In the genomic region with DNA sequence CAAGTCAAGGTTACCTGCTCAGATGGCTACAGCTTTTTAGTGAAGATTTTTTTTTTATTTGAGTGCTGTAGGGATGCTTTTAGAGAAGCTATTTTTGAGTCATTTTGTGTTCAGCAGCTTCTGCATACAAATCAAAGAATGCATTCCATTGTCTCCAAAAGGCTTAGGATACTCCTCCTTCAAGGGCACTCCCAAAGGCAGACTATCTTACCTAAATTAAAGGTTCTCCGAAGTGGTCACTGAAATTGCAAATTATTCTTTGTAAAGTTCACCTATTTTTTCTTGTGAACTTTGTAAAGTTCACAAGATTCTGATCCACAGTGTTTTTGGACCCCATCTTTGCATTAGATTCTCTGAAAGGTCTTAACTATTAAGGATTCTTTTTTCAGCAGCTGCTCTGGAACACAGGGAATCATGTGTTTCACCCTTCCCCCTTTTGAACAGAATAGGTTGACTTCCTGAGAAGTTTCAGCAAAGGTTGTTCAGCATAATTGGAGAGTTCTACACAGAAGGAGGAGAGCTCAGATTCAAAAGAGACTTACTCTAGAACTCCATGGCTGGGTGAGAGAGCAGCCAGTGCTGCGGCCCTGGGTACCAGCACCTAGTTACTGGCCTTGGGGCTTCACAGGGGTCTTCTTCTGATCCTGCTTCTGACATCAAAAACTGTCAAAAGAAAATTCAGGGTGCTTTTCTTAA, we compare ENCODE assay signal across 9 cellular contexts. TPM values are rescaled to one million over a fixed set of nuclear protein-coding genes. Genes with fewer than 3 reads are reported as not detected.
A peak's percentile ranks its signal among the peaks of the same experiment; 100 is the strongest.
DNase-seq lines count a peak whose midpoint lies in the region; ATAC-seq, FAIRE-seq and TF ChIP-seq lines count a peak whose summit lies in the region.
"Had no signal": no experiment of that assay in that cellular context is flagged by ENCODE, and none has a peak within 500 bp of the region (broad histone marks: within the 10 kb centered on the region; RNA-seq: fewer than 3 reads in every experiment).

No MANE protein-coding gene starts in this region.

- peak overlapping the region; percentile 53 for H3K4me3 Mint-ChIP-seq in activated CD8-positive, alpha-beta T cell treated with anti-CD3 and anti-CD28 coated beads for 36 hours

- POLR2A ChIA-PET in activated CD8-positive, alpha-beta T cell treated with anti-CD3 and anti-CD28 coated beads for 36 hours (lab: Charles Lee): interaction anchor here (1.0 to 4.1 kb wide), 3 partner anchors 14 to 114 kb away, joined by 5 to 25 read pairs (median 5); a partner anchor contains a TSS

- peaks cover 39% of the 10 kb centered on the region for H3K36me3 Mint-ChIP-seq in activated CD8-positive, alpha-beta T cell treated with anti-CD3 and anti-CD28 coated beads for 36 hours (ENCODE audit: low read depth)

- no peaks in the 10 kb centered on the region for H3K27me3 ChIP-seq in keratinocyte (ENCODE audit: control insufficient read depth, extremely low read depth, insufficient read depth, low read length)

- peak overlapping the region in 2 of 3 experiments; percentile 24 to 46 for H3K4me3 ChIP-seq in keratinocyte (ENCODE audit: control insufficient read depth in 2 of 3, extremely low read depth in 1 of 3, insufficient read depth in 2 of 3, low read depth in 1 of 3, low read length in 3 of 3)

- no peaks in the 10 kb centered on the region for H3K9me1 ChIP-seq in keratinocyte (ENCODE audit: control insufficient read depth, extremely low read depth, insufficient read depth, low read length)

- peak overlapping the region; percentile 62 for H3K4me2 ChIP-seq in keratinocyte (ENCODE audit: control insufficient read depth, extremely low read depth, insufficient read depth, low read depth, low read length)

- peak; percentile 73 for FAIRE-seq in keratinocyte (lab: Jason Lieb, UNC)

- TF ChIP-seq CTCF in activated CD8-positive, alpha-beta T cell treated with anti-CD3 and anti-CD28 coated beads for 36 hours (IDR thresholded peaks at IDR 0.05): no peak
- TF ChIP-seq CTCF in keratinocyte (optimal IDR thresholded peaks at IDR 0.05 in 1 of 3, IDR thresholded peaks at IDR 0.05 in 1 of 3, conservative IDR thresholded peaks at IDR 0.05 in 1 of 3; ENCODE audit: extremely low read depth in 1 of 3, insufficient read depth in 2 of 3, low read length in 3 of 3): no peak

- peaks cover 1% of the 10 kb centered on the region for H3K9me3 Mint-ChIP-seq in activated CD8-positive, alpha-beta T cell treated with anti-CD3 and anti-CD28 coated beads for 36 hours

- ATAC-seq in Right ventricle myocardium superior (ENCODE audit: poor library complexity): peak; percentile 48
- no peak for ATAC-seq in Right ventricle myocardium inferior
- ATAC-seq in activated CD8-positive, alpha-beta T cell treated with anti-CD3 and anti-CD28 coated beads for 36 hours: peak; percentile 26
- ATAC-seq in GM19455 (IDR thresholded peaks at IDR 0.05; ENCODE audit: unreplicated experiment): no peak

- no peaks in the 10 kb centered on the region for H3K27me3 Mint-ChIP-seq in activated CD8-positive, alpha-beta T cell treated with anti-CD3 and anti-CD28 coated beads for 36 hours

- H3K4me1 ChIP-seq in keratinocyte (ENCODE audit: control insufficient read depth, extremely low read depth, insufficient read depth, low read length): peaks cover 35% of the 10 kb centered on the region

- peak overlapping the region; percentile 71 for H3K27ac Mint-ChIP-seq in activated CD8-positive, alpha-beta T cell treated with anti-CD3 and anti-CD28 coated beads for 36 hours

- H3K27ac ChIP-seq in keratinocyte (ENCODE audit: control insufficient read depth, insufficient read depth, low read length): peak overlapping the region; percentile 85

- H3K9ac ChIP-seq in keratinocyte (ENCODE audit: control insufficient read depth, extremely low read depth, insufficient read depth, low read length): peak overlapping the region; percentile 66

- CTCF ChIA-PET in activated CD8-positive, alpha-beta T cell treated with anti-CD3 and anti-CD28 coated beads for 36 hours (lab: Charles Lee): interaction anchor here (0.8 to 1.8 kb wide), 8 partner anchors 13 to 175 kb away, joined by 3 to 8 read pairs (median 3); no protein-coding TSS in a partner anchor

- DNase-seq in Right ventricle myocardium superior (no peak), Right ventricle myocardium inferior (ENCODE audit: missing footprints) (no peak), keratinocyte (ENCODE audit: low read depth, low spot score) (no peak), NCI-H2196 (lab: John Stamatoyannopoulos, UW; ENCODE audit: unreplicated experiment) (no peak), NCI-H1092 (lab: John Stamatoyannopoulos, UW) (no peak), NCI-H128 (lab: John Stamatoyannopoulos, UW; ENCODE audit: unreplicated experiment) (no peak)
- DNase-seq in activated CD8-positive, alpha-beta T cell treated with anti-CD3 and anti-CD28 coated beads for 36 hours: no peak

- H3K9me3 ChIP-seq in keratinocyte (ENCODE audit: control insufficient read depth, low read depth, low read length): no peaks in the 10 kb centered on the region

- dilution Hi-C loops in keratinocyte (cut with MboI; ENCODE audit: extremely low pct_ligation_motif_present, low sequenced_read_pairs): no loop called here

- intact Hi-C loops in Right ventricle myocardium superior (cut with DNase I) (no loop called here), Right ventricle myocardium inferior (cut with DNase I) (no loop called here)
- intact Hi-C loops in activated CD8-positive, alpha-beta T cell treated with anti-CD3 and anti-CD28 coated beads for 36 hours (cut with micrococcal nuclease): no loop called here

- peaks cover 15 to 24% of the 10 kb centered on the region in 2 experiments for H3K36me3 ChIP-seq in keratinocyte (ENCODE audit: control insufficient read depth in 2 of 2, extremely low read depth in 1 of 2, insufficient read depth in 2 of 2, low read length in 2 of 2)

- no peaks in the 10 kb centered on the region for H4K20me1 ChIP-seq in keratinocyte (ENCODE audit: control insufficient read depth, extremely low read depth, insufficient read depth, low read length)

- H3K4me1 Mint-ChIP-seq in activated CD8-positive, alpha-beta T cell treated with anti-CD3 and anti-CD28 coated beads for 36 hours (ENCODE audit: low read depth): peaks cover 39% of the 10 kb centered on the region

- H2AFZ ChIP-seq in keratinocyte (ENCODE audit: control insufficient read depth, low read length): no peak overlapping the region

- peaks cover 34% of the 10 kb centered on the region for H3K79me2 ChIP-seq in keratinocyte (ENCODE audit: control insufficient read depth, insufficient read depth, low read length)

RNA-seq across cellular contexts. Expression of a gene that starts 14.5 kb away (rescaled TPM):
- 25.6 TPM for total RNA-seq in Right ventricle myocardium superior
- total RNA-seq in Right ventricle myocardium inferior: 26.2 TPM
- 10 to 100 TPM; 25.3 to 28.3 TPM for total RNA-seq in activated CD8-positive, alpha-beta T cell treated with anti-CD3 and anti-CD28 coated beads for 36 hours
- 32.1 to 51.3 TPM (median 46.6 TPM) in 3 replicates for polyA plus RNA-seq in keratinocyte
- 73.0 TPM for polyA plus RNA-seq in keratinocyte (2011; ENCODE audit: low read depth)
- 25.9 and 51.5 TPM in 2 replicates for polyA plus RNA-seq in keratinocyte (2011; cell fraction: cytosol; rRNA removed)
- polyA plus RNA-seq in keratinocyte (2011; cell fraction: nucleus; rRNA removed): 59.3 and 81.4 TPM in 2 replicates
- polyA plus RNA-seq in keratinocyte (2012; ENCODE audit: low replicate concordance): 24.0 and 55.6 TPM in 2 replicates
- 14.5 to 68.6 TPM (median 67.0 TPM) in 3 replicates for polyA minus RNA-seq in keratinocyte
- polyA minus RNA-seq in keratinocyte (2011; cell fraction: cytosol; rRNA and poly(A)+ RNA removed): 26.7 TPM
- polyA minus RNA-seq in keratinocyte (2011; cell fraction: nucleus; rRNA and poly(A)+ RNA removed): 60.5 and 97.9 TPM in 2 replicates

RNA-seq across cellular contexts. Expression of a gene that starts 55.4 kb away (rescaled TPM):
- 0.67 TPM for total RNA-seq in Right ventricle myocardium superior
- total RNA-seq in Right ventricle myocardium inferior: 0.51 TPM
- not detected for total RNA-seq in activated CD8-positive, alpha-beta T cell treated with anti-CD3 and anti-CD28 coated beads for 36 hours
- polyA plus RNA-seq in keratinocyte: 0.01 TPM in 1 of 3 replicates, not detected in the others
- not detected for polyA plus RNA-seq in keratinocyte (2011; ENCODE audit: low read depth)
- polyA plus RNA-seq in keratinocyte (2011; cell fraction: cytosol; rRNA removed): not detected in 2 replicates
- polyA plus RNA-seq in keratinocyte (2011; cell fraction: nucleus; rRNA removed): not detected in 2 replicates
- polyA plus RNA-seq in keratinocyte (2012; ENCODE audit: low replicate concordance): not detected in 2 replicates
- not detected in 3 replicates for polyA minus RNA-seq in keratinocyte
- not detected for polyA minus RNA-seq in keratinocyte (2011; cell fraction: cytosol; rRNA and poly(A)+ RNA removed)
- not detected in 2 replicates for polyA minus RNA-seq in keratinocyte (2011; cell fraction: nucleus; rRNA and poly(A)+ RNA removed)
- polyA plus RNA-seq: neural cell had no signal

Comparison
In these comparisons a context has a peak if more than half of its experiments do, and no peak if none do; other contexts are left out.
1. ATAC-seq: peak in Right ventricle myocardium superior (single experiment) and activated CD8-positive, alpha-beta T cell treated with anti-CD3 and anti-CD28 coated beads for 36 hours (single experiment); none in Right ventricle myocardium inferior (single experiment) and GM19455 (single experiment).